Comparison of ENCODE assay signal across 30 cellular contexts in the genomic region with DNA sequence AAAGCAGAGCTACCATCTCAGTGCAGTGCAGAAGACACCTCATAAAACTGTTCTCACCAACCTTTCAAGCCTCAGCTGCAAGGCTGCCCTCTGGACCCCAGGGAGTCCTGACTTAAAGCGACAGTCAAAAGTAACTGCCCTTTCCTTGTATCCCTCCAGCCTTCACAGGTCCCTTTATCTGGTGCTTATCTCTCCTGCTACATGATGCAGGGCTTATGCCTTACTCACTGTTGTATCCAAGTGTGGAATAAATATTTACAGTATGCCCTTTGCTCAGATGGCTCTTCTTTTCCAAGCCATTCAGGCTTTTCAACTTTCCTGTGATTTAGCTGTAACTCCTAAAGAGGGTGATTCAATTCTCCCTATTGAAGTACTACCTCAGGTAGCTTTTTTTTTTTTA.
A peak's percentile ranks its signal among the peaks of the same experiment; 100 is the strongest.
DNase-seq lines count a peak whose midpoint lies in the region; ATAC-seq and TF ChIP-seq lines count a peak whose summit lies in the region.
"Had no signal": no experiment of that assay in that cellular context is flagged by ENCODE, and none has a peak within 500 bp of the region (broad histone marks: within the 10 kb centered on the region; RNA-seq: fewer than 3 reads in every experiment).

No MANE protein-coding gene starts in this region.

- CTCF ChIA-PET in IMR-90 (lab: Yijun Ruan, JAX) (interaction anchor here (0.5 kb wide), 1 partner anchor 898 kb away, joined by 3 read pairs; no protein-coding TSS in a partner anchor), mammary epithelial cell (lab: Charles Lee; ENCODE audit: low non-redundant PET) (no interaction called here)

- H3K14ac ChIP-seq in IMR-90 (replicated peaks; ENCODE audit: low read depth, low read length) = no peak overlapping the region

- H3K23ac ChIP-seq in IMR-90 (ENCODE audit: low read depth, low read length) = no peak overlapping the region

- H3K27ac ChIP-seq in IMR-90 (ENCODE audit: insufficient read depth, low read length) = no peak overlapping the region
- peak overlapping the region; percentile 73 for H3K27ac ChIP-seq in mammary epithelial cell (ENCODE audit: insufficient read depth, low read depth, low read length)
- H3K27ac ChIP-seq in cardiac muscle cell = no peak overlapping the region
- no peak overlapping the region for H3K27ac ChIP-seq in neural progenitor cell
- H3K27ac ChIP-seq: colonic mucosa, parathyroid adenoma, thoracic aorta had no signal

- no peak overlapping the region for H4K5ac ChIP-seq in IMR-90 (ENCODE audit: low read depth, low read length)

- no peak overlapping the region for H3K4me3 Mint-ChIP-seq in neural progenitor cell
- H3K4me3 Mint-ChIP-seq: activated CD4-positive, alpha-beta memory T cell treated with anti-CD3 and anti-CD28 coated beads, Interleukin-2, amount 10 ng/mL, durations not matched to agents 7 days and 5 days; CD14-positive monocyte; stimulated activated memory B cell treated with anti-CD40 and anti-IgM and Interleukin-4, amounts not matched to agents 10 μg/mL and 1 μg/mL and 100 μg/mL, for 72 hours; T-helper 2 cell treated with Interferon-gamma antibody and Interleukin-4, amounts not matched to agents 5 μg/mL and 100 μg/mL, for 36 hours; WTC11 had no signal

- in situ Hi-C loops in IMR-90 (cut with MboI; ENCODE audit: low sequenced_read_pairs) (no loop called here), mammary epithelial cell (cut with MboI; ENCODE audit: low sequenced_read_pairs in 2 of 2) (no loop called here)

- intact Hi-C loops in IMR-90 (cut with micrococcal nuclease) (no loop called here), mammary epithelial cell (cut with micrococcal nuclease) (no loop called here)

- no peak overlapping the region for H2BK20ac ChIP-seq in IMR-90 (ENCODE audit: low read depth, low read length)

- H4K91ac ChIP-seq in IMR-90 (ENCODE audit: insufficient read depth, low read depth, low read length) = no peak overlapping the region

- no peaks in the 10 kb centered on the region for H3K36me3 Mint-ChIP-seq in neural progenitor cell
- H3K36me3 Mint-ChIP-seq: CD14-positive monocyte; stimulated activated memory B cell treated with anti-CD40 and anti-IgM and Interleukin-4, amounts not matched to agents 10 μg/mL and 1 μg/mL and 100 μg/mL, for 72 hours; WTC11 had no signal

- H3K27ac Mint-ChIP-seq in neural progenitor cell = no peak overlapping the region
- H3K27ac Mint-ChIP-seq: activated CD4-positive, alpha-beta memory T cell treated with anti-CD3 and anti-CD28 coated beads, Interleukin-2, amount 10 ng/mL, durations not matched to agents 7 days and 5 days; CD14-positive monocyte; stimulated activated memory B cell treated with anti-CD40 and anti-IgM and Interleukin-4, amounts not matched to agents 10 μg/mL and 1 μg/mL and 100 μg/mL, for 72 hours; T-helper 2 cell treated with Interferon-gamma antibody and Interleukin-4, amounts not matched to agents 5 μg/mL and 100 μg/mL, for 36 hours; WTC11 had no signal

- peaks cover 18% of the 10 kb centered on the region for H3F3A ChIP-seq in neural progenitor cell (ENCODE audit: low read depth)

- H3K9me3 Mint-ChIP-seq in neural progenitor cell = peaks cover 5% of the 10 kb centered on the region
- H3K9me3 Mint-ChIP-seq: activated CD4-positive, alpha-beta memory T cell treated with anti-CD3 and anti-CD28 coated beads, Interleukin-2, amount 10 ng/mL, durations not matched to agents 7 days and 5 days; stimulated activated memory B cell treated with anti-CD40 and anti-IgM and Interleukin-4, amounts not matched to agents 10 μg/mL and 1 μg/mL and 100 μg/mL, for 72 hours; T-helper 2 cell treated with Interferon-gamma antibody and Interleukin-4, amounts not matched to agents 5 μg/mL and 100 μg/mL, for 36 hours; WTC11 had no signal

- H3K56ac ChIP-seq in IMR-90 (ENCODE audit: extremely low read depth, insufficient read depth, low read length) = no peak overlapping the region

- no peaks in the 10 kb centered on the region for H3K79me1 ChIP-seq in IMR-90 (ENCODE audit: low read depth in 1 of 2, low read length in 2 of 2)

- H3K27me3 Mint-ChIP-seq in neural progenitor cell (ENCODE audit: insufficient read depth, low read depth) = peaks cover 3% of the 10 kb centered on the region
- H3K27me3 Mint-ChIP-seq: activated CD4-positive, alpha-beta memory T cell treated with anti-CD3 and anti-CD28 coated beads, Interleukin-2, amount 10 ng/mL, durations not matched to agents 7 days and 5 days had no signal

- H3K36me3 ChIP-seq in IMR-90 (ENCODE audit: control insufficient read depth, insufficient read depth, low read length) (no peaks in the 10 kb centered on the region), mammary epithelial cell (ENCODE audit: insufficient read depth, low read length) (no peaks in the 10 kb centered on the region), cardiac muscle cell (no peaks in the 10 kb centered on the region), neural progenitor cell (no peaks in the 10 kb centered on the region)
- H3K36me3 ChIP-seq: colonic mucosa, thoracic aorta had no signal

- H3K18ac ChIP-seq in IMR-90 (ENCODE audit: low read depth, low read length) = no peak overlapping the region

- no peak overlapping the region for H4K8ac ChIP-seq in IMR-90 (ENCODE audit: low read depth in 2 of 2, low read length in 2 of 2)

- no peak for TF ChIP-seq CTCF in IMR-90 (conservative IDR thresholded peaks at IDR 0.05; ENCODE audit: low read depth, low read length)
- TF ChIP-seq CTCF in mammary epithelial cell (conservative IDR thresholded peaks at IDR 0.05 in 1 of 2, IDR thresholded peaks at IDR 0.05 in 1 of 2; ENCODE audit: extremely low read depth in 1 of 2, insufficient read depth in 1 of 2, low read depth in 1 of 2, low read length in 2 of 2) = no peak
- no peak for TF ChIP-seq CTCF in cardiac muscle cell (IDR thresholded peaks at IDR 0.05; ENCODE audit: low read depth, low read length)
- no peak for TF ChIP-seq CTCF in neural progenitor cell (IDR thresholded peaks at IDR 0.05)

- no peak overlapping the region for H2BK15ac ChIP-seq in IMR-90 (ENCODE audit: low read depth, low read length)

- H2BK5ac ChIP-seq in IMR-90 (ENCODE audit: low read depth, low read length, poor library complexity, severe bottlenecking) = no peak overlapping the region

- no peak overlapping the region for H3K4ac ChIP-seq in IMR-90 (ENCODE audit: low read depth, low read length)

- no peak overlapping the region for H3K4me2 ChIP-seq in IMR-90 (ENCODE audit: low read depth, low read length)
- H3K4me2 ChIP-seq in mammary epithelial cell (ENCODE audit: insufficient read depth, low read depth, low read length) = peak overlapping the region; percentile 28
- peak overlapping the region; percentile 42 for H3K4me2 ChIP-seq in neural progenitor cell
- H3K4me2 ChIP-seq: SK-N-SH had no signal

- no peaks in the 10 kb centered on the region for H3K9me1 ChIP-seq in IMR-90 (ENCODE audit: insufficient read depth, low read length)

- H2AK5ac ChIP-seq in IMR-90 (ENCODE audit: low read depth, low read length) = no peak overlapping the region

- no peaks in the 10 kb centered on the region for H3K4me1 ChIP-seq in IMR-90 (ENCODE audit: control insufficient read depth, insufficient read depth, low read length)
- peaks cover 58% of the 10 kb centered on the region for H3K4me1 ChIP-seq in mammary epithelial cell (ENCODE audit: insufficient read depth, low read length)
- peaks cover 9% of the 10 kb centered on the region for H3K4me1 ChIP-seq in cardiac muscle cell (ENCODE audit: low read depth)
- peaks cover 39% of the 10 kb centered on the region for H3K4me1 ChIP-seq in neural progenitor cell
- H3K4me1 ChIP-seq: colonic mucosa, parathyroid adenoma had no signal

- dilution Hi-C loops in IMR-90 (cut with HindIII; ENCODE audit: low sequenced_read_pairs, unreplicated experiment) (no loop called here), mammary epithelial cell (cut with HindIII; ENCODE audit: low sequenced_read_pairs) (no loop called here)

- H3K27me3 ChIP-seq in IMR-90 (ENCODE audit: control insufficient read depth, insufficient read depth, low read length) (peaks cover 9% of the 10 kb centered on the region), mammary epithelial cell (ENCODE audit: insufficient read depth, low read length) (no peaks in the 10 kb centered on the region), cardiac muscle cell (no peaks in the 10 kb centered on the region), neural progenitor cell (peaks cover 5% of the 10 kb centered on the region)
- H3K27me3 ChIP-seq: colonic mucosa had no signal

- H3K79me2 ChIP-seq in mammary epithelial cell (ENCODE audit: insufficient read depth, low read length) (no peaks in the 10 kb centered on the region), neural progenitor cell (ENCODE audit: low read depth) (no peaks in the 10 kb centered on the region)
- H3K79me2 ChIP-seq: parathyroid adenoma had no signal

- H3K4me1 Mint-ChIP-seq in neural progenitor cell = peaks cover 13% of the 10 kb centered on the region
- H3K4me1 Mint-ChIP-seq: activated CD4-positive, alpha-beta memory T cell treated with anti-CD3 and anti-CD28 coated beads, Interleukin-2, amount 10 ng/mL, durations not matched to agents 7 days and 5 days; CD14-positive monocyte; stimulated activated memory B cell treated with anti-CD40 and anti-IgM and Interleukin-4, amounts not matched to agents 10 μg/mL and 1 μg/mL and 100 μg/mL, for 72 hours had no signal

- H3K9ac ChIP-seq in IMR-90 (ENCODE audit: low read depth, low read length) = no peak overlapping the region
- no peak overlapping the region for H3K9ac ChIP-seq in mammary epithelial cell (ENCODE audit: insufficient read depth, low read length)
- no peak overlapping the region for H3K9ac ChIP-seq in neural progenitor cell
- H3K9ac ChIP-seq: parathyroid adenoma, SK-N-SH had no signal

- no peak overlapping the region for H2AK9ac ChIP-seq in IMR-90 (replicated peaks; ENCODE audit: low read depth, low read length, poor library complexity)

- BruUV-seq in IMR-90 (replicated peaks; lab: Mats Ljungman, UMichigan) (no TSS peak), mammary epithelial cell (replicated peaks; lab: Mats Ljungman, UMichigan) (no TSS peak)

- H4K20me1 ChIP-seq in IMR-90 (ENCODE audit: insufficient read depth, low read length) = no peaks in the 10 kb centered on the region
- no peaks in the 10 kb centered on the region for H4K20me1 ChIP-seq in mammary epithelial cell (ENCODE audit: insufficient read depth, low read length)
- peaks cover 7% of the 10 kb centered on the region for H4K20me1 ChIP-seq in neural progenitor cell (ENCODE audit: low read depth)

- no peak for TF ChIP-seq RAD21 in IMR-90 (IDR thresholded peaks at IDR 0.05; ENCODE audit: low read length)

- H2BK120ac ChIP-seq in IMR-90 (ENCODE audit: low read depth, low read length) = no peak overlapping the region

- H2AFZ ChIP-seq in IMR-90 (replicated peaks; ENCODE audit: low read length, poor library complexity) (no peak overlapping the region), mammary epithelial cell (ENCODE audit: low read depth, low read length) (peak overlapping the region; percentile 37), neural progenitor cell (replicated peaks) (no peak overlapping the region)
- H2AFZ ChIP-seq: parathyroid adenoma had no signal

- no peaks in the 10 kb centered on the region for H3K9me3 ChIP-seq in IMR-90 (ENCODE audit: control insufficient read depth, insufficient read depth, low read length)
- no peaks in the 10 kb centered on the region for H3K9me3 ChIP-seq in mammary epithelial cell (replicated peaks; ENCODE audit: insufficient read depth, low read length)
- no peaks in the 10 kb centered on the region for H3K9me3 ChIP-seq in cardiac muscle cell (ENCODE audit: low read depth)
- no peaks in the 10 kb centered on the region for H3K9me3 ChIP-seq in neural progenitor cell (ENCODE audit: low read depth)
- H3K9me3 ChIP-seq: colonic mucosa, SK-N-SH, thoracic aorta had no signal

- no peak for DNase-seq in IMR-90
- DNase-seq in mammary epithelial cell = no peak
- DNase-seq in cardiac muscle cell (ENCODE audit: low read depth in 1 of 2, low spot score in 1 of 2) = peak; percentile 13 to 47
- DNase-seq in neural progenitor cell (ENCODE audit: low spot score) = peak; percentile 37
- no peak for DNase-seq in NCI-H1436 treated with DMSO at 0.1 percent for 48 hours (lab: John Stamatoyannopoulos, UW)
- DNase-seq in NCI-H2227 (lab: John Stamatoyannopoulos, UW; ENCODE audit: unreplicated experiment) = no peak
- DNase-seq: activated CD4-positive, alpha-beta memory T cell treated with anti-CD3 and anti-CD28 coated beads, Interleukin-2, amount 10 ng/mL, durations not matched to agents 7 days and 5 days; activated T-cell treated with anti-CD3 and anti-CD28 coated beads for 4 hours; colonic mucosa; DMS 273 treated with DMSO at 0.1 percent for 48 hours; H7; hippocampal formation; islet precursor cell; KG1; MV-4-11; NCI-H2029; NCI-H510A treated with DMSO at 0.1 percent for 48 hours; NK-92 treated with Interleukin-12 subunit alpha and Interleukin-12 subunit beta, amount 100 ng/mL, for 24 hours; SK-N-SH; stimulated activated CD4-positive, alpha-beta T cell treated with anti-CD3 and anti-CD28 coated beads, Interleukin-1b, Interleukin-23, amount 100 ng/mL, for 48 hours had no signal

- POLR2A ChIA-PET in IMR-90 (lab: Charles Lee; ENCODE audit: unreplicated experiment) = interaction anchor here (0.5 kb wide), 1 partner anchor 101 kb away, joined by 3 read pairs; no protein-coding TSS in a partner anchor

- no CpG with 5 or more reads among the region's 1 CpG for WGBS in IMR-90 (ENCODE audit: extremely low coverage in 2 of 2, insufficient read length in 1 of 2), 2 experiments
- 93% methylated on average over 1 of the region's 1 CpG for WGBS in mammary epithelial cell (ENCODE audit: low coverage, missing lambda C conversion rate)

- H3K4me3 ChIP-seq in IMR-90 (ENCODE audit: insufficient read depth, low read depth, low read length) (no peak overlapping the region), mammary epithelial cell (replicated peaks in 1 of 3; ENCODE audit: insufficient read depth in 1 of 3, low read depth in 2 of 3, low read length in 3 of 3) (no peak overlapping the region), cardiac muscle cell (no peak overlapping the region), neural progenitor cell (no peak overlapping the region)
- H3K4me3 ChIP-seq: colonic mucosa, GM12878, lung, thoracic aorta had no signal

- TF ChIP-seq POLR2A in IMR-90 (IDR thresholded peaks at IDR 0.05; ENCODE audit: low read depth, low read length) = no peak

- 0 out of 2 replicates have a peak, but pooled peaks have one; percentile 24 for ATAC-seq in IMR-90 (ENCODE audit: low read depth)
- no peak for ATAC-seq in HG03039 (IDR thresholded peaks at IDR 0.05; ENCODE audit: unreplicated experiment)
- no peak for ATAC-seq in GM21786 (IDR thresholded peaks at IDR 0.05; ENCODE audit: unreplicated experiment)
- ATAC-seq: GM12878; stimulated activated memory B cell treated with anti-CD40 and anti-IgM and Interleukin-4, amounts not matched to agents 10 μg/mL and 1 μg/mL and 100 μg/mL, for 72 hours; WTC11 had no signal

Comparison
In these comparisons a context has a peak if more than half of its experiments do, and no peak if none do; other contexts are left out.
1. DNase-seq: peak in cardiac muscle cell (2 of 2) and neural progenitor cell (single experiment); none in IMR-90 (single experiment), mammary epithelial cell (single experiment), NCI-H1436 treated with DMSO at 0.1 percent for 48 hours (single experiment) and NCI-H2227 (single experiment).